In the genomic region with DNA sequence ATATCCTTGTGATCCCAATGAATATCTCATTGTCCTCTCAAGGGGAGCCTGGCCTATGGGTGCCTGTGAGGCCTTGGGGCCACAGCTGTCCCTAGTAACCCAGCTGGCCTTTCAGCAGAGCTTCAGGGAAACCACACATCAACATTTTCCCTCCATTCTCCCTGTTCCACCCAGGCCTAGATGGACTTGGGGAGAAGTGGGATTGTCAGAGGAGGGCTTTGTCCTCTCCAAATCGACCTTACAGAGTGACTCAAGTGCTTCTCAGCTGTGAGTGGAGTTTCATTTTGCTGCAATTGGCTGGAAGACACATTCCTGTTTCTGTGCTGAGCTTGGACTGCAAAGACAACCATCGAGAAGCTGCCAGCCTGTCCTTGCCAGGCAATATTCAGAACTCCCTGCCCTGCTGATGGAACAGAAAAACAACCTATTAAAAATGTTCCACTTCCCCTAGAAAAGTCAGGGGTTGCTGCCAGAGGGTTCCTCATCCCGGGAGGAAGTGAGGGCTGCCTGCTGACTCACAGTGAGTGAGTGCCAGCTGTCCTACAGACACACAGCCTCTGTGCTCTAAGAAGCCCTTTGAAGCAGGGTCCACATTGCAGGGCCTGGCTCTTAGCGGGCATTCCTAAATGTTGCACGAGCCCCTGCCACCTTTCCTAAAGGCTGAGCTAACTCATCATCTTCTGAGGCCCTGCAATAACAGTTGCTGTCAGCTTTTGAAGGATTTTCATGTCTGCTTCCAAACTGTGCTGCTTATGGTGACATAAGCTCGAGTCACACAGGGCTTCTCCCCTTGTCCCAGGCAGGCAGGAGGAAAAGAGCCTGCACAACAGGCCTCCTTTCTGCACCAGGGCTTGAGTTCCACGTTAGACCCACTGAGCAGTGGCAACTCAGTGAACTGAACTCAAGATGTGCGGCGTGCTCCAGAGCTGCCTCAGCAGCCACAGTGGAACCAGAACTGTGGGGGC, we compare ENCODE assay signal across 1 cellular context.
TF ChIP-seq lines count a peak whose summit lies in the region.

No MANE protein-coding gene starts in this region.

TF ChIP-seq in endothelial cell of umbilical vein, 7 proteins besides CTCF, POLR2A, EP300 and RAD21 (continued from another document):
- peak; percentile 89 for TF ChIP-seq FOS (IDR thresholded peaks at IDR 0.05; ENCODE audit: borderline replicate concordance, insufficient read depth, low read length)
- TF ChIP-seq, protein P1, sequence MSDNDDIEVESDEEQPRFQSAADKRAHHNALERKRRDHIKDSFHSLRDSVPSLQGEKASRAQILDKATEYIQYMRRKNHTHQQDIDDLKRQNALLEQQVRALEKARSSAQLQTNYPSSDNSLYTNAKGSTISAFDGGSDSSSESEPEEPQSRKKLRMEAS (IDR thresholded peaks at IDR 0.05; ENCODE audit: insufficient read depth, insufficient read length): no peak
- peak; percentile 42 for TF ChIP-seq JUN (IDR thresholded peaks at IDR 0.05; ENCODE audit: borderline replicate concordance, insufficient read depth, insufficient read length, low read depth)
- peak; percentile 64 for TF ChIP-seq POLR2AphosphoS5 (IDR thresholded peaks at IDR 0.05; ENCODE audit: insufficient read depth, low read depth, low read length)
